1 cellular context compared by ENCODE assay signal in the genomic region with DNA sequence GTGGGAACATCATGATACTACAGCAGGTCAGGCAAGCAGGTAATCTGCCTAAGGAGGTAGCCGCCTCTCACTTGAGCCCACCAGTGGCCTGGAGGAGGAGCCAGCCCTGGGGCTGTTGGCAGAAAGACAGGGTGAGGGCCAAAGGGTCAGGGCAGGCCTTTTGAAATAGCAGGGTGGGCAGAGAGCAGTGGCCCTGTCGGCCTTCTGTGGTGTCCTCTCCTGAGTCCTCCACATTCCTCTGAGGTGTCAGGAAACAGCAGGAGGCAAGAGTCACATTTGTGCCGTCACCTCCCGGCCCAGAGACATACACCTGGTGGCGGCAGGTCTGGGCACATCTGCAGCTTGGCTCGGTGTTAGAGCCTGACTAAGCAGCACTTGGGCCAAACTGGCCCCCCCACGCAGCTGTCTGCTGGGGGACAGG.
TF ChIP-seq lines count a peak whose summit lies in the region.

No MANE protein-coding gene starts in this region.

TF ChIP-seq in H1, 55 proteins besides CTCF, POLR2A, EP300 and RAD21:
- TF ChIP-seq SRF (IDR thresholded peaks at IDR 0.05; ENCODE audit: low read depth, low read length) (no peak), CBX5 (IDR thresholded peaks at IDR 0.05; ENCODE audit: low read depth, low read length) (no peak), TBP (IDR thresholded peaks at IDR 0.05; ENCODE audit: low read depth, low read length) (no peak), HDAC6 (IDR thresholded peaks at IDR 0.05; ENCODE audit: low read depth, low read length) (no peak), BRCA1 (IDR thresholded peaks at IDR 0.05; ENCODE audit: low read depth, low read length) (no peak), SP4 (IDR thresholded peaks at IDR 0.05; ENCODE audit: low read length) (no peak), TAF1 (IDR thresholded peaks at IDR 0.05; ENCODE audit: low read depth, low read length) (no peak), EGR1 (IDR thresholded peaks at IDR 0.05; ENCODE audit: borderline replicate concordance, low read depth, low read length) (no peak), TEAD4 (IDR thresholded peaks at IDR 0.05; ENCODE audit: low read depth, low read length) (no peak), HDAC2 (IDR thresholded peaks at IDR 0.05; ENCODE audit: borderline replicate concordance in 1 of 2, low read depth in 2 of 2, low read length in 2 of 2) (no peak)
